In the genomic region with DNA sequence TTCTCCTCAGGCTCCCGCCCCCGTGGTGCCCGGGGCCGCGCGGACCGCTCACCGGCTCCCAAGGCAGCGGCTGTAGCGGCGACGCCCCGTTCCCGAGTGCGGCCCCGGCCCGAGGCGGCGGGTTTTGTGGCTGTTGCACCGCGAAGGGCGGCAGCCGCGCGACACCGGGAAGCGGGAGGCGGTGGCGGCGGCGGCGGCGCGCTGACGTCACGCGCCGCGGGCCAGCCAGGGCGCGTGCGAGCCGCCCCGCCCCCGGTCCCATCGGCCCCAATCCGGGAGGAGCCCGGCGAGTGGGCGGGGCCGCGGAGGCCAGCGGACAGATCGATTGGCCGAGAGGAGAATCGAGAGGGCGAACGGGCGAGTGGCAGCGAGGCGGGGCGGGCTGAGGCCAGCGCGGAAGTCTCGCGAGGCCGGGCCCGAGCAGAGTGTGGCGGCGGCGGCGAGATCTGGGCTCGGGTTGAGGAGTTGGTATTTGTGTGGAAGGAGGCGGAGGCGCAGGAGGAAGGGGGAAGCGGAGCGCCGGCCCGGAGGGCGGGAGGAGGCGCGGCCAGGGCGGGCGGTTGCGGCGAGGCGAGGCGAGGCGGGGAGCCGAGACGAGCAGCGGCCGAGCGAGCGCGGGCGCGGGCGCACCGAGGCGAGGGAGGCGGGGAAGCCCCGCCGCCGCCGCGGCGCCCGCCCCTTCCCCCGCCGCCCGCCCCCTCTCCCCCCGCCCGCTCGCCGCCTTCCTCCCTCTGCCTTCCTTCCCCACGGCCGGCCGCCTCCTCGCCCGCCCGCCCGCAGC, we compare ENCODE assay signal across 9 cellular contexts. TPM values are rescaled to one million over a fixed set of nuclear protein-coding genes. Genes with fewer than 3 reads are reported as not detected.
DNase-seq lines count a peak whose midpoint lies in the region; ATAC-seq, FAIRE-seq and TF ChIP-seq lines count a peak whose summit lies in the region.
"Had no signal": no experiment of that assay in that cellular context is flagged by ENCODE, and none has a peak within 500 bp of the region (broad histone marks: within the 10 kb centered on the region; RNA-seq: fewer than 3 reads in every experiment).

A gene (plus strand): TSS at position 726 of the 781 bp plus-strand sequence. CDS start 101 bp downstream, outside the sequence.

- no peaks in the 10 kb centered on the region for H3K36me3 ChIP-seq in bronchial epithelial cell (ENCODE audit: control insufficient read depth, insufficient read depth, low read length)

- no peaks in the 10 kb centered on the region for H3K9me3 Mint-ChIP-seq in WTC11
- H3K9me3 Mint-ChIP-seq in immature natural killer cell: no peaks in the 10 kb centered on the region

- H3K27ac Mint-ChIP-seq in WTC11: peak within 1 kb of the TSS; percentile 99
- H3K27ac Mint-ChIP-seq in immature natural killer cell: peak within 1 kb of the TSS; percentile 90 to 100 (median 97)

- H3K4me1 Mint-ChIP-seq in WTC11: peaks cover 48% of the 10 kb centered on the region
- H3K4me1 Mint-ChIP-seq in immature natural killer cell: peaks cover 54 to 66% of the 10 kb centered on the region in 2 donors

- DNase-seq in AG09309 (ENCODE audit: low read depth): peak; percentile 83
- peak; percentile 93 for DNase-seq in NCI-H226
- peak; percentile 99 for DNase-seq in WTC11 (ENCODE audit: low spot score)
- peak; percentile 84 for DNase-seq in bronchial epithelial cell (ENCODE audit: low read depth)
- peak; percentile 99 to 100 (median 100) for DNase-seq in immature natural killer cell
- DNase-seq in smooth muscle cell of the brain vasculature (ENCODE audit: low read depth, low spot score): peak; percentile 90

- H3K27me3 Mint-ChIP-seq in WTC11 (ENCODE audit: low read depth): no peaks in the 10 kb centered on the region
- peaks cover 6 to 26% (median 10%) of the 10 kb centered on the region in 3 donors for H3K27me3 Mint-ChIP-seq in immature natural killer cell (ENCODE audit: low read depth in 3 of 3)

- FAIRE-seq in bronchial epithelial cell (lab: Jason Lieb, UNC): no peak
- FAIRE-seq: TTC549 had no signal

- H3K4me3 ChIP-seq in AG09309 (ENCODE audit: control insufficient read depth, low read depth, low read length) (peak within 1 kb of the TSS; percentile 80), bronchial epithelial cell (ENCODE audit: low read depth, low read length) (peak within 1 kb of the TSS; percentile 97)

- TF ChIP-seq CTCF in AG09309 (IDR thresholded peaks at IDR 0.05; ENCODE audit: control insufficient read depth, insufficient read depth, low read depth, low read length, missing control alignments) (no peak), WTC11 (IDR thresholded peaks at IDR 0.05) (no peak), bronchial epithelial cell (IDR thresholded peaks at IDR 0.05; ENCODE audit: insufficient read depth, low read length, severe bottlenecking) (no peak)

- ATAC-seq in GM19023 (IDR thresholded peaks at IDR 0.05; ENCODE audit: unreplicated experiment) (peak; percentile 80), HG03196 (IDR thresholded peaks at IDR 0.05; ENCODE audit: unreplicated experiment) (peak; percentile 74), WTC11 (peak; percentile 92)

- H3K4me3 Mint-ChIP-seq in WTC11 (peak within 1 kb of the TSS; percentile 94), immature natural killer cell (peak within 1 kb of the TSS; percentile 96 to 99 (median 97))

- POLR2A ChIA-PET in WTC11 (lab: Charles Lee): interaction anchor here (1.0 to 2.0 kb wide), 2 partner anchors 18 to 20 kb away, joined by 3 to 5 read pairs; no protein-coding TSS in a partner anchor

- CTCF ChIA-PET in WTC11 (lab: Charles Lee): interaction anchor here (1.4 to 4.7 kb wide), 3 partner anchors 8 to 24 kb away, joined by 6 to 19 read pairs (median 7); no protein-coding TSS in a partner anchor

- H3K36me3 Mint-ChIP-seq in WTC11 (peaks cover 20% of the 10 kb centered on the region), immature natural killer cell (peaks cover 0 to 3% (median 0%) of the 10 kb centered on the region in 3 donors)

- H3K27me3 ChIP-seq in bronchial epithelial cell (ENCODE audit: control insufficient read depth, insufficient read depth, low read length): no peaks in the 10 kb centered on the region

TF ChIP-seq in WTC11, 78 proteins besides CTCF, POLR2A, EP300 and RAD21 (continues in another document):
- TF ChIP-seq, protein P1, sequence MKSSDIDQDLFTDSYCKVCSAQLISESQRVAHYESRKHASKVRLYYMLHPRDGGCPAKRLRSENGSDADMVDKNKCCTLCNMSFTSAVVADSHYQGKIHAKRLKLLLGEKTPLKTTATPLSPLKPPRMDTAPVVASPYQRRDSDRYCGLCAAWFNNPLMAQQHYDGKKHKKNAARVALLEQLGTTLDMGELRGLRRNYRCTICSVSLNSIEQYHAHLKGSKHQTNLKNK (CRISPR knock-in tag; IDR thresholded peaks at IDR 0.05): no peak; the same call in 1 of the 2 replicates
- TF ChIP-seq GABPB1 (CRISPR knock-in tag; IDR thresholded peaks at IDR 0.05) (0 out of 2 replicates have a peak, but pooled peaks have one; percentile 5), ZNF317 (CRISPR knock-in tag; IDR thresholded peaks at IDR 0.05; ENCODE audit: borderline replicate concordance, low read depth) (no peak), TP53 (CRISPR knock-in tag; IDR thresholded peaks at IDR 0.05) (peak; percentile 66; the same call in 1 of the 2 replicates), TEAD1 (CRISPR knock-in tag; IDR thresholded peaks at IDR 0.05) (no peak), ZNF263 (CRISPR knock-in tag; IDR thresholded peaks at IDR 0.05; ENCODE audit: low read depth) (no peak)
- TF ChIP-seq, protein P2, sequence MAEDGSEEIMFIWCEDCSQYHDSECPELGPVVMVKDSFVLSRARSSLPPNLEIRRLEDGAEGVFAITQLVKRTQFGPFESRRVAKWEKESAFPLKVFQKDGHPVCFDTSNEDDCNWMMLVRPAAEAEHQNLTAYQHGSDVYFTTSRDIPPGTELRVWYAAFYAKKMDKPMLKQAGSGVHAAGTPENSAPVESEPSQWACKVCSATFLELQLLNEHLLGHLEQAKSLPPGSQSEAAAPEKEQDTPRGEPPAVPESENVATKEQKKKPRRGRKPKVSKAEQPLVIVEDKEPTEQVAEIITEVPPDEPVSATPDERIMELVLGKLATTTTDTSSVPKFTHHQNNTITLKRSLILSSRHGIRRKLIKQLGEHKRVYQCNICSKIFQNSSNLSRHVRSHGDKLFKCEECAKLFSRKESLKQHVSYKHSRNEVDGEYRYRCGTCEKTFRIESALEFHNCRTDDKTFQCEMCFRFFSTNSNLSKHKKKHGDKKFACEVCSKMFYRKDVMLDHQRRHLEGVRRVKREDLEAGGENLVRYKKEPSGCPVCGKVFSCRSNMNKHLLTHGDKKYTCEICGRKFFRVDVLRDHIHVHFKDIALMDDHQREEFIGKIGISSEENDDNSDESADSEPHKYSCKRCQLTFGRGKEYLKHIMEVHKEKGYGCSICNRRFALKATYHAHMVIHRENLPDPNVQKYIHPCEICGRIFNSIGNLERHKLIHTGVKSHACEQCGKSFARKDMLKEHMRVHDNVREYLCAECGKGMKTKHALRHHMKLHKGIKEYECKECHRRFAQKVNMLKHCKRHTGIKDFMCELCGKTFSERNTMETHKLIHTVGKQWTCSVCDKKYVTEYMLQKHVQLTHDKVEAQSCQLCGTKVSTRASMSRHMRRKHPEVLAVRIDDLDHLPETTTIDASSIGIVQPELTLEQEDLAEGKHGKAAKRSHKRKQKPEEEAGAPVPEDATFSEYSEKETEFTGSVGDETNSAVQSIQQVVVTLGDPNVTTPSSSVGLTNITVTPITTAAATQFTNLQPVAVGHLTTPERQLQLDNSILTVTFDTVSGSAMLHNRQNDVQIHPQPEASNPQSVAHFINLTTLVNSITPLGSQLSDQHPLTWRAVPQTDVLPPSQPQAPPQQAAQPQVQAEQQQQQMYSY (CRISPR knock-in tag; IDR thresholded peaks at IDR 0.05): no peak
- TF ChIP-seq, protein P3, sequence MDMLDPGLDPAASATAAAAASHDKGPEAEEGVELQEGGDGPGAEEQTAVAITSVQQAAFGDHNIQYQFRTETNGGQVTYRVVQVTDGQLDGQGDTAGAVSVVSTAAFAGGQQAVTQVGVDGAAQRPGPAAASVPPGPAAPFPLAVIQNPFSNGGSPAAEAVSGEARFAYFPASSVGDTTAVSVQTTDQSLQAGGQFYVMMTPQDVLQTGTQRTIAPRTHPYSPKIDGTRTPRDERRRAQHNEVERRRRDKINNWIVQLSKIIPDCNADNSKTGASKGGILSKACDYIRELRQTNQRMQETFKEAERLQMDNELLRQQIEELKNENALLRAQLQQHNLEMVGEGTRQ (CRISPR knock-in tag; IDR thresholded peaks at IDR 0.05): peak; percentile 72
- TF ChIP-seq, protein P4, sequence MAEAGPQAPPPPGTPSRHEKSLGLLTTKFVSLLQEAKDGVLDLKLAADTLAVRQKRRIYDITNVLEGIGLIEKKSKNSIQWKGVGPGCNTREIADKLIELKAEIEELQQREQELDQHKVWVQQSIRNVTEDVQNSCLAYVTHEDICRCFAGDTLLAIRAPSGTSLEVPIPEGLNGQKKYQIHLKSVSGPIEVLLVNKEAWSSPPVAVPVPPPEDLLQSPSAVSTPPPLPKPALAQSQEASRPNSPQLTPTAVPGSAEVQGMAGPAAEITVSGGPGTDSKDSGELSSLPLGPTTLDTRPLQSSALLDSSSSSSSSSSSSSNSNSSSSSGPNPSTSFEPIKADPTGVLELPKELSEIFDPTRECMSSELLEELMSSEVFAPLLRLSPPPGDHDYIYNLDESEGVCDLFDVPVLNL (CRISPR knock-in tag; IDR thresholded peaks at IDR 0.05; ENCODE audit: borderline replicate concordance, low read depth): no peak
- TF ChIP-seq, protein P5, sequence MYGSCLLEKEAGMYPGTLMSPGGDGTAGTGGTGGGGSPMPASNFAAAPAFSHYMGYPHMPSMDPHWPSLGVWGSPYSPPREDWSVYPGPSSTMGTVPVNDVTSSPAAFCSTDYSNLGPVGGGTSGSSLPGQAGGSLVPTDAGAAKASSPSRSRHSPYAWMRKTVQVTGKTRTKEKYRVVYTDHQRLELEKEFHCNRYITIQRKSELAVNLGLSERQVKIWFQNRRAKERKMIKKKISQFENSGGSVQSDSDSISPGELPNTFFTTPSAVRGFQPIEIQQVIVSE (CRISPR knock-in tag; IDR thresholded peaks at IDR 0.05; ENCODE audit: borderline replicate concordance): no peak
- TF ChIP-seq, protein P6, sequence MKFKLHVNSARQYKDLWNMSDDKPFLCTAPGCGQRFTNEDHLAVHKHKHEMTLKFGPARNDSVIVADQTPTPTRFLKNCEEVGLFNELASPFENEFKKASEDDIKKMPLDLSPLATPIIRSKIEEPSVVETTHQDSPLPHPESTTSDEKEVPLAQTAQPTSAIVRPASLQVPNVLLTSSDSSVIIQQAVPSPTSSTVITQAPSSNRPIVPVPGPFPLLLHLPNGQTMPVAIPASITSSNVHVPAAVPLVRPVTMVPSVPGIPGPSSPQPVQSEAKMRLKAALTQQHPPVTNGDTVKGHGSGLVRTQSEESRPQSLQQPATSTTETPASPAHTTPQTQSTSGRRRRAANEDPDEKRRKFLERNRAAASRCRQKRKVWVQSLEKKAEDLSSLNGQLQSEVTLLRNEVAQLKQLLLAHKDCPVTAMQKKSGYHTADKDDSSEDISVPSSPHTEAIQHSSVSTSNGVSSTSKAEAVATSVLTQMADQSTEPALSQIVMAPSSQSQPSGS (CRISPR knock-in tag; IDR thresholded peaks at IDR 0.05; ENCODE audit: borderline replicate concordance, low read depth): no peak

RNA-seq across cellular contexts. Expression of the gene that starts here (rescaled TPM):
- total RNA-seq in WTC11 (2021) (78.8 to 83.1 TPM (median 81.9 TPM) in 3 replicates), bronchial epithelial cell (44.8 and 50.5 TPM in 2 replicates)
- 10 to 100 TPM; 12.9 to 23.6 (median 15.9) TPM for polyA plus RNA-seq in immature natural killer cell

Comparison
In these comparisons a context has a peak if more than half of its experiments do, and no peak if none do; other contexts are left out.
1. Peak in every context shown above with its lines: DNase-seq, ATAC-seq and H3K4me3 ChIP-seq.